Comparison of ENCODE assay signal across 8 cellular contexts in genomic region chr1:101235241-101235695, GRCh38. TPM values are rescaled to one million over a fixed set of nuclear protein-coding genes. Genes with fewer than 3 reads are reported as not detected.
DNase-seq lines count a peak whose midpoint lies in the region; ATAC-seq, FAIRE-seq and TF ChIP-seq lines count a peak whose summit lies in the region.

No MANE protein-coding gene starts in this region.

- no peaks in the 10 kb centered on the region for H3K79me2 ChIP-seq in neural progenitor cell (ENCODE audit: low read depth)

- H3K4me3 Mint-ChIP-seq in Caco-2 (ENCODE audit: unreplicated experiment), result peak overlapping the region; percentile 71
- H3K4me3 Mint-ChIP-seq in dendritic cell treated with granulocyte-macrophage colony-stimulating factor and Interleukin-4, amounts not matched to agents 40 ng/mL and 50 ng/mL, for 4 days, result peak overlapping the region; percentile 94
- peak overlapping the region; percentile 97 for H3K4me3 Mint-ChIP-seq in neural progenitor cell

- peak overlapping the region; percentile 44; the same call in 1 of the 2 replicates for H4K91ac ChIP-seq in IMR-90 (ENCODE audit: insufficient read depth, low read depth, low read length)

- H3K4me2 ChIP-seq in IMR-90 (ENCODE audit: low read depth, low read length) (peak overlapping the region; percentile 90), neural progenitor cell (peak overlapping the region; percentile 98)

- H3K4me3 ChIP-seq in Caco-2 (ENCODE audit: low read depth, low read length), result no peak overlapping the region
- H3K4me3 ChIP-seq in IMR-90 (ENCODE audit: insufficient read depth, low read depth, low read length), result peak overlapping the region; percentile 54
- peak overlapping the region; percentile 92 for H3K4me3 ChIP-seq in neural progenitor cell

- peak overlapping the region; percentile 77 for H3K14ac ChIP-seq in IMR-90 (replicated peaks; ENCODE audit: low read depth, low read length)

- WGBS in IMR-90 (ENCODE audit: extremely low coverage in 2 of 2, insufficient read length in 1 of 2), 2 experiments, result no CpG with 5 or more reads among the region's 6 CpGs

- TF ChIP-seq POLR2A in IMR-90 (IDR thresholded peaks at IDR 0.05; ENCODE audit: low read depth, low read length), result no peak
- TF ChIP-seq POLR2A in H54 (IDR thresholded peaks at IDR 0.05; ENCODE audit: low read depth, low read length), result no peak

- peak overlapping the region; percentile 93 for H3K23ac ChIP-seq in IMR-90 (ENCODE audit: low read depth, low read length)

- intact Hi-C loops in Caco-2 (cut with micrococcal nuclease; ENCODE audit: unreplicated experiment) (loop anchor here (5.0 kb wide), 1 partner anchor 98 kb away; no protein-coding TSS in a partner anchor), IMR-90 (cut with micrococcal nuclease) (loop anchor here (5.0 kb wide), 3 partner anchors 53 to 228 kb away; no protein-coding TSS in a partner anchor)
- intact Hi-C loops in dendritic cell treated with granulocyte-macrophage colony-stimulating factor and Interleukin-4, amounts not matched to agents 40 ng/mL and 50 ng/mL, for 4 days (cut with micrococcal nuclease), result loop anchor here (5.0 to 10.0 kb wide), 3 partner anchors 50 to 213 kb away; no protein-coding TSS in a partner anchor

- H3K27me3 ChIP-seq in Caco-2 (replicated peaks; ENCODE audit: control insufficient read depth, insufficient read depth, low read length) (no peaks in the 10 kb centered on the region; the same call in 1 of the 2 replicates), IMR-90 (ENCODE audit: control insufficient read depth, insufficient read depth, low read length) (no peaks in the 10 kb centered on the region; the same call in 1 of the 2 replicates), neural progenitor cell (peaks cover 27% of the 10 kb centered on the region)

- in situ Hi-C loops in IMR-90 (cut with MboI; ENCODE audit: low sequenced_read_pairs), result loop anchor here (25.0 kb wide), 1 partner anchor 198 kb away; the partner anchor contains the start of gene DPH5

- H3K56ac ChIP-seq in IMR-90 (ENCODE audit: extremely low read depth, insufficient read depth, low read length), result peak overlapping the region; percentile 43; the same call in 1 of the 2 replicates

- 0 out of 2 replicates have a peak, but pooled peaks cover 4% of the 10 kb centered on the region for H3K9me1 ChIP-seq in IMR-90 (ENCODE audit: insufficient read depth, low read length)

- H4K5ac ChIP-seq in IMR-90 (ENCODE audit: low read depth, low read length), result no peak overlapping the region; the same call in 1 of the 2 replicates

- CTCF ChIA-PET in Caco-2 (lab: Charles Lee) (interaction anchor here (1.4 kb wide), 1 partner anchor 53 kb away, joined by 4 read pairs; no protein-coding TSS in a partner anchor), IMR-90 (lab: Yijun Ruan, JAX) (interaction anchor here (0.6 to 1.0 kb wide), 3 partner anchors 60 to 261 kb away, joined by 3 to 4 read pairs (median 3); no protein-coding TSS in a partner anchor)

- H3K79me1 ChIP-seq in IMR-90 (ENCODE audit: low read depth in 1 of 2, low read length in 2 of 2), result peaks cover 0 to 11% of the 10 kb centered on the region in 2 experiments; a peak in 1 of 4 replicates

- H3K18ac ChIP-seq in IMR-90 (ENCODE audit: low read depth, low read length), result 0 out of 2 replicates have a peak overlapping the region, but pooled peaks have one; percentile 54

- peak overlapping the region; percentile 75 for H3K4ac ChIP-seq in IMR-90 (ENCODE audit: low read depth, low read length)

- no peak for TF ChIP-seq CTCF in Caco-2 (IDR thresholded peaks at IDR 0.05; ENCODE audit: insufficient read depth in 1 of 2, low read depth in 1 of 2, low read length in 1 of 2, severe bottlenecking in 1 of 2, unreplicated experiment in 1 of 2)
- no peak for TF ChIP-seq CTCF in IMR-90 (conservative IDR thresholded peaks at IDR 0.05; ENCODE audit: low read depth, low read length)
- no peak for TF ChIP-seq CTCF in neural progenitor cell (IDR thresholded peaks at IDR 0.05)

- no peak for TF ChIP-seq RAD21 in IMR-90 (IDR thresholded peaks at IDR 0.05; ENCODE audit: low read length)

- peak overlapping the region; percentile 58; the same call in 1 of the 2 replicates for H2BK20ac ChIP-seq in IMR-90 (ENCODE audit: low read depth, low read length)

- peak overlapping the region; percentile 9 to 82; a peak in 2 of 4 replicates for H4K8ac ChIP-seq in IMR-90 (ENCODE audit: low read depth in 2 of 2, low read length in 2 of 2)

- H3F3A ChIP-seq in neural progenitor cell (ENCODE audit: low read depth), result peaks cover 32% of the 10 kb centered on the region

- H3K27me3 Mint-ChIP-seq in Caco-2 (ENCODE audit: insufficient read depth, unreplicated experiment) (peaks cover 22% of the 10 kb centered on the region), neural progenitor cell (ENCODE audit: insufficient read depth, low read depth) (peaks cover 2% of the 10 kb centered on the region)
- H3K27me3 Mint-ChIP-seq in dendritic cell treated with granulocyte-macrophage colony-stimulating factor and Interleukin-4, amounts not matched to agents 40 ng/mL and 50 ng/mL, for 4 days, result peaks cover 55% of the 10 kb centered on the region

- no peaks in the 10 kb centered on the region for H3K9me3 Mint-ChIP-seq in Caco-2 (ENCODE audit: unreplicated experiment)
- no peaks in the 10 kb centered on the region for H3K9me3 Mint-ChIP-seq in dendritic cell treated with granulocyte-macrophage colony-stimulating factor and Interleukin-4, amounts not matched to agents 40 ng/mL and 50 ng/mL, for 4 days
- H3K9me3 Mint-ChIP-seq in neural progenitor cell, result peaks cover 11% of the 10 kb centered on the region

- H3K36me3 Mint-ChIP-seq in Caco-2 (ENCODE audit: insufficient read depth, unreplicated experiment), result no peaks in the 10 kb centered on the region
- H3K36me3 Mint-ChIP-seq in dendritic cell treated with granulocyte-macrophage colony-stimulating factor and Interleukin-4, amounts not matched to agents 40 ng/mL and 50 ng/mL, for 4 days (ENCODE audit: low read depth), result peaks cover 35% of the 10 kb centered on the region
- H3K36me3 Mint-ChIP-seq in neural progenitor cell, result peaks cover 17% of the 10 kb centered on the region

- no peak for ATAC-seq in IMR-90 (ENCODE audit: low read depth)
- no peak for ATAC-seq in HG02763 (IDR thresholded peaks at IDR 0.05; ENCODE audit: unreplicated experiment)

- H3K4me1 ChIP-seq in Caco-2, result 0 out of 2 replicates have a peak, but pooled peaks cover 5% of the 10 kb centered on the region
- H3K4me1 ChIP-seq in IMR-90 (ENCODE audit: control insufficient read depth, insufficient read depth, low read length), result no peaks in the 10 kb centered on the region
- H3K4me1 ChIP-seq in neural progenitor cell, result peaks cover 14% of the 10 kb centered on the region

- H3K4me1 Mint-ChIP-seq in Caco-2 (ENCODE audit: low read depth, unreplicated experiment) (peaks cover 12% of the 10 kb centered on the region), neural progenitor cell (peaks cover 37% of the 10 kb centered on the region)
- H3K4me1 Mint-ChIP-seq in dendritic cell treated with granulocyte-macrophage colony-stimulating factor and Interleukin-4, amounts not matched to agents 40 ng/mL and 50 ng/mL, for 4 days (ENCODE audit: low read depth), result peaks cover 57% of the 10 kb centered on the region

- H2AK5ac ChIP-seq in IMR-90 (ENCODE audit: low read depth, low read length), result peak overlapping the region; percentile 22; the same call in 1 of the 2 replicates

- H2BK5ac ChIP-seq in IMR-90 (ENCODE audit: low read depth, low read length, poor library complexity, severe bottlenecking), result no peak overlapping the region

- FAIRE-seq in H54 (lab: Jason Lieb, UNC), result no peak

- H3K36me3 ChIP-seq in Caco-2 (ENCODE audit: control insufficient read depth, insufficient read depth, low read length) (no peaks in the 10 kb centered on the region), IMR-90 (ENCODE audit: control insufficient read depth, insufficient read depth, low read length) (peaks cover 12% of the 10 kb centered on the region), neural progenitor cell (no peaks in the 10 kb centered on the region)

- H4K20me1 ChIP-seq in IMR-90 (ENCODE audit: insufficient read depth, low read length), result peaks cover 3% of the 10 kb centered on the region; the same call in 1 of the 2 replicates
- peaks cover 4% of the 10 kb centered on the region for H4K20me1 ChIP-seq in neural progenitor cell (ENCODE audit: low read depth)

- H3K27ac Mint-ChIP-seq in Caco-2 (ENCODE audit: unreplicated experiment), result no peak overlapping the region
- H3K27ac Mint-ChIP-seq in dendritic cell treated with granulocyte-macrophage colony-stimulating factor and Interleukin-4, amounts not matched to agents 40 ng/mL and 50 ng/mL, for 4 days, result peak overlapping the region; percentile 86
- peak overlapping the region; percentile 97 for H3K27ac Mint-ChIP-seq in neural progenitor cell

- POLR2A ChIA-PET in Caco-2 (lab: Charles Lee), result interaction anchor here (0.6 kb wide), 1 partner anchor 120 kb away, joined by 3 read pairs; no protein-coding TSS in a partner anchor
- POLR2A ChIA-PET in IMR-90 (lab: Charles Lee; ENCODE audit: unreplicated experiment), result interaction anchor here (0.6 kb wide), 2 partner anchors 173 to 200 kb away, joined by 3 to 4 read pairs; no protein-coding TSS in a partner anchor

- H3K9ac ChIP-seq in IMR-90 (ENCODE audit: low read depth, low read length) (peak overlapping the region; percentile 63), neural progenitor cell (no peak overlapping the region)

- BruUV-seq in Caco-2 (replicated peaks; lab: Mats Ljungman, UMichigan), result no TSS peak
- no TSS peak for BruUV-seq in IMR-90 (replicated peaks; lab: Mats Ljungman, UMichigan)

- dilution Hi-C loops in IMR-90 (cut with HindIII; ENCODE audit: low sequenced_read_pairs, unreplicated experiment), result no loop called here

- DNase-seq in Caco-2 (no peak), IMR-90 (no peak), neural progenitor cell (ENCODE audit: low spot score) (peak; percentile 28), H54 (ENCODE audit: insufficient read length, low spot score) (no peak), DMS114 treated with DMSO at 0.1 percent for 48 hours (lab: John Stamatoyannopoulos, UW; ENCODE audit: unreplicated experiment) (no peak), T1000 (lab: John Stamatoyannopoulos, UW) (no peak)

- 0 out of 3 replicates have a peak overlapping the region, but pooled peaks have one; percentile 67 for H2BK15ac ChIP-seq in IMR-90 (ENCODE audit: low read depth, low read length)

- no peaks in the 10 kb centered on the region for H3K9me3 ChIP-seq in Caco-2
- H3K9me3 ChIP-seq in IMR-90 (ENCODE audit: control insufficient read depth, insufficient read depth, low read length), result no peaks in the 10 kb centered on the region
- H3K9me3 ChIP-seq in neural progenitor cell (ENCODE audit: low read depth), result no peaks in the 10 kb centered on the region

- peak overlapping the region; percentile 72 for H2BK120ac ChIP-seq in IMR-90 (ENCODE audit: low read depth, low read length)

- H3K27ac ChIP-seq in IMR-90 (ENCODE audit: insufficient read depth, low read length) (peak overlapping the region; percentile 54; the same call in 1 of the 2 replicates), neural progenitor cell (no peak overlapping the region)

- H2AFZ ChIP-seq in IMR-90 (replicated peaks; ENCODE audit: low read length, poor library complexity), result peak overlapping the region; percentile 97
- H2AFZ ChIP-seq in neural progenitor cell (replicated peaks), result peak overlapping the region; percentile 92

- peak overlapping the region; percentile 68 for H2AK9ac ChIP-seq in IMR-90 (replicated peaks; ENCODE audit: low read depth, low read length, poor library complexity)

RNA-seq across cellular contexts. Expression of gene S1PR1, which starts 1.6 kb away (rescaled TPM):
- total RNA-seq in Caco-2 (2022) (not detected in 2 replicates), IMR-90 (2012; rRNA removed) (12.5 and 12.9 TPM in 2 replicates), neural progenitor cell (ENCODE audit: low replicate concordance) (7.4 and 8.7 TPM in 2 replicates)
- 14.1 and 15.6 TPM in 2 replicates for polyA plus RNA-seq in IMR-90 (2012; rRNA removed)
- polyA plus RNA-seq in IMR-90 (2012; cell fraction: cytosol; rRNA removed), result 6.3 and 10.1 TPM in 2 replicates
- polyA plus RNA-seq in IMR-90 (2012; cell fraction: nucleus; rRNA removed; ENCODE audit: low replicate concordance), result 6.1 TPM in 2 replicates
